Comparison of ENCODE assay signal across 22 cellular contexts in the genomic region with DNA sequence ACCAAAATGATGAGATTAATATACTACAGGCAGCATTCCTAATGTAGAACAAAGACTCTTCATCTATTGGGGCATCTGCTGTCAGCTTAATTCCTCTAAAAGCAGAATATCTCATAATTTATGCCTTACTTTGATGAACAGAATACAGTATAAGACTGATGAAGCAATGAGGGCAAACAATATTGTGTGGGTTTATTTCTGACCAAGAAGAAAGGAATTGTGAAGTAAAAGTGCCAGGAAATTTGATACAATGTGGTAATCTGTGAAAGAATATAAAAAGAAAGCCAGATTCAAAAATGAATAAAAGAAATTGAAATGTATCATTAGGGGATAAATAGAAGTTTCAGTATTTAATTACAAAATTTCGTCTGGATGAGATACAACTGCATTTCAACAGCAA.
"Had no signal": no experiment of that assay in that cellular context is flagged by ENCODE, and none has a peak within 500 bp of the region (broad histone marks: within the 10 kb centered on the region; RNA-seq: fewer than 3 reads in every experiment).

No MANE protein-coding gene starts in this region.

- H3K9me3 Mint-ChIP-seq: naive thymus-derived CD8-positive, alpha-beta T cell; neural progenitor cell; stimulated activated effector memory CD8-positive, alpha-beta T cell treated with anti-CD3 and anti-CD28 coated beads, Interleukin-12 subunit alpha, Interleukin-12 subunit beta, amount 100 ng/mL, for 72 hours had no signal

- H3K4me1 Mint-ChIP-seq: naive thymus-derived CD8-positive, alpha-beta T cell; neural progenitor cell; stimulated activated effector memory CD8-positive, alpha-beta T cell treated with anti-CD3 and anti-CD28 coated beads, Interleukin-12 subunit alpha, Interleukin-12 subunit beta, amount 100 ng/mL, for 72 hours had no signal

- H3K9me3 ChIP-seq: ovary, right atrium auricular region, suprapubic skin, tibial artery, upper lobe of left lung, uterus had no signal

- H3K36me3 Mint-ChIP-seq: naive thymus-derived CD8-positive, alpha-beta T cell; neural progenitor cell; stimulated activated effector memory CD8-positive, alpha-beta T cell treated with anti-CD3 and anti-CD28 coated beads, Interleukin-12 subunit alpha, Interleukin-12 subunit beta, amount 100 ng/mL, for 72 hours had no signal

- DNase-seq: dermis blood vessel endothelial cell; erythroblast; foreskin melanocyte; head of caudate nucleus; hypothalamus; islet precursor cell; mammary epithelial cell; naive thymus-derived CD8-positive, alpha-beta T cell; nucleus accumbens; ovary; stimulated activated CD4-positive, alpha-beta T cell treated with anti-CD3 and anti-CD28 coated beads, Interleukin-4, amount 100 ng/mL, for 1 hour; stimulated activated CD8-positive, alpha-beta memory T cell treated with anti-CD3 and anti-CD28 coated beads, Interleukin-4, amount 100 ng/mL, for 48 hours; stimulated activated naive CD8-positive, alpha-beta T cell treated with anti-CD3 and anti-CD28 coated beads, Interleukin-15, Interleukin-2, amounts not matched to agents 100 U/mL and 50 U/mL, for 24 hours; tibial artery; upper lobe of left lung; uterus had no signal

- H3K27ac ChIP-seq: neural progenitor cell, ovary, right atrium auricular region, suprapubic skin, tibial artery, upper lobe of left lung, uterus had no signal

- ATAC-seq: left lobe of liver; naive thymus-derived CD8-positive, alpha-beta T cell; stimulated activated effector memory CD8-positive, alpha-beta T cell treated with anti-CD3 and anti-CD28 coated beads, Interleukin-12 subunit alpha, Interleukin-12 subunit beta, amount 100 ng/mL, for 72 hours; stimulated activated naive CD8-positive, alpha-beta T cell treated with anti-CD3 and anti-CD28 coated beads, Interleukin-15, Interleukin-2, amounts not matched to agents 100 U/mL and 50 U/mL, for 24 hours had no signal

- H3K4me3 ChIP-seq: neural progenitor cell, ovary, right atrium auricular region, suprapubic skin, tibial artery, upper lobe of left lung, uterus had no signal

- H3K4me2 ChIP-seq: neural progenitor cell had no signal

- H3K4me3 Mint-ChIP-seq: naive thymus-derived CD8-positive, alpha-beta T cell; neural progenitor cell; stimulated activated effector memory CD8-positive, alpha-beta T cell treated with anti-CD3 and anti-CD28 coated beads, Interleukin-12 subunit alpha, Interleukin-12 subunit beta, amount 100 ng/mL, for 72 hours had no signal

- H2AFZ ChIP-seq: neural progenitor cell had no signal

- H3K4me1 ChIP-seq: neural progenitor cell, right atrium auricular region, suprapubic skin, tibial artery, upper lobe of left lung, uterus had no signal

- H3K27me3 ChIP-seq: neural progenitor cell, ovary, right atrium auricular region, suprapubic skin, tibial artery, upper lobe of left lung had no signal

- H3K27ac Mint-ChIP-seq: naive thymus-derived CD8-positive, alpha-beta T cell; neural progenitor cell; stimulated activated effector memory CD8-positive, alpha-beta T cell treated with anti-CD3 and anti-CD28 coated beads, Interleukin-12 subunit alpha, Interleukin-12 subunit beta, amount 100 ng/mL, for 72 hours had no signal

- H3K9ac ChIP-seq: neural progenitor cell had no signal

- FAIRE-seq: colon had no signal

- H3K36me3 ChIP-seq: neural progenitor cell, ovary, right atrium auricular region, suprapubic skin, tibial artery, upper lobe of left lung, uterus had no signal
